In the genomic region with DNA sequence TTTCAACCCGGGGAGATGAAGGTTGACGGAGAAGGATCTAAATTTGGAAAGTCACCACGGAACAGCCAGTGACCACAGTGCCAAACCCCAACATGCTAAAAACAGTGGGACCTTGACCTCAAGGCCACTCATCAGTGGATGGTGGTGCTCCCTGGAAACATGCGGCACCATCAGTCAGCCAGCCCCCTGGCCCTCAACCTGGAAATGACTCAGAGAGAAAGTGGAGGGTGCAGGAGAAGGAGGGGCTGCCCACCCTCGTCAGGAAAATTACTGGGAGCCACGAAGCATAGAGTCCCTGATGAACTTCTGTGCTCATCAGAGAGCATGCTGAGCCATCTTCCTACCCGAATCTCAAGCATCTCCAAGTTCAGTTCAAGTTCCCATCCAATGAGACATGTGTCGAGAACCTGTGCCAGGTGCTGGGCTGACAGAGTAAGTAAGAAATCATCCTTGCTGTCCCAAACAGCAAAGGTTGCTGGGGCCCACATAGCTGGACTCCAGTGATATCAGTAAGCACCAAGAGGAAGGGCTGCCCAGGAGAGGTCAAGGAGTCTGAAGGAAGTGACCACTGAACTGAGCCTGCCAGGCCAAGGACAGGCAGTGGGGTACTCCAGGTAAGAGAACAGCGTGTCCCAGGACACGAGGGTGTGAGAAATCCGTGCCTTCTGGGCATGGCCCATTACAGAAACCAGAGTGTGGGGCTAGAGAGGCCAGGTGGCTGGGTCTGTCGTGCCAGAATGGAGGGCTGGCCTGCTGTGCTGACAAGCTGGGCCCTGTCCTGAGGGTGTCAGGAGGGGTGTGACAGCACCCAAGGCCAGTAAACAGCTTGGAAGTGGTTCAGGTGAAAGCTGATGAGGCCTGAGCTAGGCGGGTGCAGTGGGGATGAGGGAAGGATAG, we compare ENCODE assay signal across 9 cellular contexts. TPM values are rescaled to one million over a fixed set of nuclear protein-coding genes. Genes with fewer than 3 reads are reported as not detected.
DNase-seq lines count a peak whose midpoint lies in the region; ATAC-seq and TF ChIP-seq lines count a peak whose summit lies in the region.
"Had no signal": no experiment of that assay in that cellular context is flagged by ENCODE, and none has a peak within 500 bp of the region (broad histone marks: within the 10 kb centered on the region; RNA-seq: fewer than 3 reads in every experiment).

No MANE protein-coding gene starts in this region.

- 73% methylated on average over 13 of the region's 13 CpGs for WGBS in esophagus muscularis mucosa
- 62% methylated on average over 13 of the region's 13 CpGs for WGBS in prostate gland

- H3K4me1 ChIP-seq in esophagus muscularis mucosa (peaks cover 0 to 25% (median 14%) of the 10 kb centered on the region in 4 donors), prostate gland (replicated peaks) (no peaks in the 10 kb centered on the region), BE2C (no peaks in the 10 kb centered on the region)

- DNase-seq in DMS 273 (lab: John Stamatoyannopoulos, UW; ENCODE audit: unreplicated experiment): peak; percentile 38
- no peak for DNase-seq in DMS 273 treated with DMSO at 0.1 percent for 48 hours (lab: John Stamatoyannopoulos, UW)
- peak; percentile 79 for DNase-seq in UCSD-AML1 (lab: John Stamatoyannopoulos, UW; ENCODE audit: unreplicated experiment)
- DNase-seq in esophagus muscularis mucosa (ENCODE audit: extremely low spot score): no peak
- DNase-seq in prostate gland (ENCODE audit: low spot score): no peak
- DNase-seq in BE2C: no peak
- DNase-seq in NCI-H69 (lab: John Stamatoyannopoulos, UW): no peak

- no peak for TF ChIP-seq EP300 in esophagus muscularis mucosa (IDR thresholded peaks at IDR 0.05)

- H3K27me3 ChIP-seq in esophagus muscularis mucosa (no peaks in the 10 kb centered on the region), prostate gland (replicated peaks; ENCODE audit: insufficient read depth) (no peaks in the 10 kb centered on the region), BE2C (no peaks in the 10 kb centered on the region)

- no peak for TF ChIP-seq CTCF in esophagus muscularis mucosa (IDR thresholded peaks at IDR 0.05)
- no peak for TF ChIP-seq CTCF in prostate gland (IDR thresholded peaks at IDR 0.05)
- no peak for TF ChIP-seq CTCF in BE2C (IDR thresholded peaks at IDR 0.05; ENCODE audit: low read depth, low read length)

- intact Hi-C loops in esophagus muscularis mucosa (cut with DNase I): no loop called here
- intact Hi-C loops in prostate gland (cut with DNase I): no loop called here

- H3K36me3 ChIP-seq in esophagus muscularis mucosa: peaks cover 0 to 16% (median 0%) of the 10 kb centered on the region in 4 donors
- H3K36me3 ChIP-seq in prostate gland: no peaks in the 10 kb centered on the region
- no peaks in the 10 kb centered on the region for H3K36me3 ChIP-seq in BE2C

- no peak for TF ChIP-seq POLR2A in esophagus muscularis mucosa (IDR thresholded peaks at IDR 0.05; ENCODE audit: low read depth)
- TF ChIP-seq POLR2A in prostate gland (IDR thresholded peaks at IDR 0.05): no peak

- H3K9me3 ChIP-seq in esophagus muscularis mucosa (no peaks in the 10 kb centered on the region), prostate gland (no peaks in the 10 kb centered on the region), BE2C (no peaks in the 10 kb centered on the region)

- H3K4me3 ChIP-seq in esophagus muscularis mucosa (peak overlapping the region; percentile 12 to 57 (median 40)), prostate gland (no peak overlapping the region), BE2C (ENCODE audit: low read depth, low read length) (no peak overlapping the region)

- H3K27ac ChIP-seq in esophagus muscularis mucosa (replicated peaks in 1 of 4): peak overlapping the region; percentile 34 to 74 (median 53)
- peak overlapping the region; percentile 54 to 58 for H3K27ac ChIP-seq in prostate gland
- H3K27ac ChIP-seq: 22Rv1 had no signal

- no peak for ATAC-seq in GM19035 (IDR thresholded peaks at IDR 0.05; ENCODE audit: unreplicated experiment)

RNA-seq across cellular contexts. Expression of a gene that starts 5.2 kb away (rescaled TPM):
- 100 to 1,000 TPM in 2 of 4 donors, 10 to 100 TPM in 2; 52.3 to 270 (median 148) TPM for total RNA-seq in esophagus muscularis mucosa
- 10 to 100 TPM; 22.0 to 57.9 TPM for total RNA-seq in prostate gland
- 1.0 TPM for polyA plus RNA-seq in BE2C (2012; ENCODE audit: insufficient read depth, insufficient read length, low read depth)

Comparison
In these comparisons a context has a peak if more than half of its experiments do, and no peak if none do; other contexts are left out.
1. DNase-seq: peak in DMS 273 (single experiment) and UCSD-AML1 (single experiment); none in DMS 273 treated with DMSO at 0.1 percent for 48 hours (single experiment), esophagus muscularis mucosa (single experiment), prostate gland (single experiment), BE2C (single experiment) and NCI-H69 (single experiment).
2. H3K4me3 ChIP-seq: peak in esophagus muscularis mucosa (4 of 4); none in prostate gland (0 of 2) and BE2C (single experiment).